Comparison of ENCODE assay signal across 1 cellular context in genomic region chr16:89602273-89602951, GRCh38.
TF ChIP-seq lines count a peak whose summit lies in the region.

No MANE protein-coding gene starts in this region.

TF ChIP-seq in SK-N-SH, 30 proteins besides CTCF, POLR2A, EP300 and RAD21 (continued from another document):
- 0 out of 2 replicates have a peak, but pooled peaks have one; percentile 10 for TF ChIP-seq REST (IDR thresholded peaks at IDR 0.05; ENCODE audit: low read depth, low read length)
- peak; percentile 33; the same call in 1 of the 2 replicates for TF ChIP-seq PBX3 (IDR thresholded peaks at IDR 0.05)
- TF ChIP-seq MAX (IDR thresholded peaks at IDR 0.05; ENCODE audit: low read depth), result peak; percentile 56; the same call in 1 of the 2 replicates
- TF ChIP-seq RXRA (IDR thresholded peaks at IDR 0.05; ENCODE audit: borderline replicate concordance, low read depth), result no peak
- TF ChIP-seq FOXJ3 (CRISPR knock-in tag; IDR thresholded peaks at IDR 0.05), result no peak
- no peak for TF ChIP-seq TEAD4 (IDR thresholded peaks at IDR 0.05; ENCODE audit: borderline replicate concordance, insufficient read depth)
- no peak for TF ChIP-seq SMC3 (IDR thresholded peaks at IDR 0.05; ENCODE audit: low read depth, low read length)
- TF ChIP-seq USF1 (IDR thresholded peaks at IDR 0.05; ENCODE audit: borderline replicate concordance, low read depth), result peak; percentile 19; the same call in 1 of the 2 replicates
- TF ChIP-seq POLR2AphosphoS5 (IDR thresholded peaks at IDR 0.05; ENCODE audit: low read depth, low read length), result 0 out of 2 replicates have a peak, but pooled peaks have one; percentile 19
- TF ChIP-seq GABPA (IDR thresholded peaks at IDR 0.05; ENCODE audit: low read depth), result no peak
- TF ChIP-seq EZH2phosphoT487 (IDR thresholded peaks at IDR 0.05; ENCODE audit: borderline replicate concordance, low read depth), result no peak
- 0 out of 2 replicates have a peak, but pooled peaks have one; percentile 9 for TF ChIP-seq NRF1 (IDR thresholded peaks at IDR 0.05; ENCODE audit: low read depth, low read length)
- no peak for TF ChIP-seq ELF1 (IDR thresholded peaks at IDR 0.05)
- peak; percentile 75; the same call in 1 of the 2 replicates for TF ChIP-seq FOSL2 (IDR thresholded peaks at IDR 0.05; ENCODE audit: borderline replicate concordance, low read depth)
